In genomic region chr19:18833141-18833476, GRCh38 we compare ENCODE assay signal across 8 cellular contexts. TPM values are rescaled to one million over a fixed set of nuclear protein-coding genes. Genes with fewer than 3 reads are reported as not detected.
DNase-seq lines count a peak whose midpoint lies in the region; ATAC-seq, FAIRE-seq and TF ChIP-seq lines count a peak whose summit lies in the region.

No MANE protein-coding gene starts in this region.

- POLR2A ChIA-PET in endothelial cell of umbilical vein (lab: Charles Lee) = no interaction called here

- no CpG with 5 or more reads among the region's 9 CpGs for WGBS in trophoblast cell (ENCODE audit: extremely low coverage, insufficient coverage, insufficient read length)

- peak overlapping the region; percentile 84 for H3K4me2 ChIP-seq in OCI-LY3 (ENCODE audit: low read length)
- peak overlapping the region; percentile 96 for H3K4me2 ChIP-seq in endothelial cell of umbilical vein (ENCODE audit: insufficient read depth, low read length)
- H3K4me2 ChIP-seq in trophoblast cell (ENCODE audit: low read length) = peak overlapping the region; percentile 95

- H3K9ac ChIP-seq in OCI-LY3 (ENCODE audit: low read length) = peak overlapping the region; percentile 91
- peak overlapping the region; percentile 92 for H3K9ac ChIP-seq in endothelial cell of umbilical vein (replicated peaks; ENCODE audit: extremely low read depth, insufficient read depth, low read length)
- H3K9ac ChIP-seq in trophoblast cell (ENCODE audit: low read length) = peak overlapping the region; percentile 95

- H3K9me3 ChIP-seq in OCI-LY3 (ENCODE audit: insufficient read depth, low read length) (no peaks in the 10 kb centered on the region), endothelial cell of umbilical vein (replicated peaks; ENCODE audit: control insufficient read depth, insufficient read depth, low read length) (no peaks in the 10 kb centered on the region), trophoblast cell (ENCODE audit: insufficient read depth, low read depth, low read length) (no peaks in the 10 kb centered on the region)

- H3K23ac ChIP-seq in trophoblast cell (ENCODE audit: low read length) = no peak overlapping the region

- peak overlapping the region; percentile 40; the same call in 1 of the 2 replicates for H3K27ac ChIP-seq in OCI-LY3 (ENCODE audit: low read length)
- no peak overlapping the region for H3K27ac ChIP-seq in endothelial cell of umbilical vein (ENCODE audit: insufficient read depth, low read depth, low read length)
- no peak overlapping the region for H3K27ac ChIP-seq in trophoblast cell (ENCODE audit: low read depth, low read length)

- H2AFZ ChIP-seq in OCI-LY3 (ENCODE audit: low read depth, low read length) = no peak overlapping the region
- H2AFZ ChIP-seq in endothelial cell of umbilical vein (ENCODE audit: low read depth, low read length) = no peak overlapping the region
- no peak overlapping the region for H2AFZ ChIP-seq in trophoblast cell (ENCODE audit: insufficient read depth, low read length, poor library complexity)

- H3K79me1 ChIP-seq in trophoblast cell (ENCODE audit: low read length) = peaks cover 5% of the 10 kb centered on the region

- no peak for FAIRE-seq in endothelial cell of umbilical vein (lab: Jason Lieb, UNC)

- H2AK5ac ChIP-seq in trophoblast cell (ENCODE audit: low read length) = no peak overlapping the region

- no peak overlapping the region for H3K18ac ChIP-seq in trophoblast cell (ENCODE audit: low read length)

- no peak for ATAC-seq in GM18907 (IDR thresholded peaks at IDR 0.05; ENCODE audit: unreplicated experiment)

- no peak for TF ChIP-seq CTCF in GM12864 (IDR thresholded peaks at IDR 0.05; ENCODE audit: low read depth, low read length, missing control alignments)
- no peak for TF ChIP-seq CTCF in OCI-LY3 (IDR thresholded peaks at IDR 0.05; ENCODE audit: low read depth, low read length)
- TF ChIP-seq CTCF in endothelial cell of umbilical vein (IDR thresholded peaks at IDR 0.05; ENCODE audit: extremely low read depth in 1 of 2, insufficient read depth in 1 of 2, low read depth in 1 of 2, low read length in 2 of 2) = no peak

- no peak overlapping the region for H2BK12ac ChIP-seq in trophoblast cell (ENCODE audit: low read length)

- H3K79me2 ChIP-seq in OCI-LY3 (ENCODE audit: low read length) = peaks cover 63% of the 10 kb centered on the region
- H3K79me2 ChIP-seq in endothelial cell of umbilical vein (ENCODE audit: control insufficient read depth, insufficient read depth, low read length) = peaks cover 63% of the 10 kb centered on the region
- peaks cover 35% of the 10 kb centered on the region for H3K79me2 ChIP-seq in trophoblast cell (ENCODE audit: control insufficient read depth, insufficient read depth, low read length, poor library complexity)

- no peak overlapping the region for H3K14ac ChIP-seq in trophoblast cell (ENCODE audit: low read length)

- H3K4me3 ChIP-seq in GM12864 (ENCODE audit: low read depth, low read length) (peak overlapping the region; percentile 99), OCI-LY3 (ENCODE audit: low read length) (peak overlapping the region; percentile 93), endothelial cell of umbilical vein (replicated peaks in 1 of 3; ENCODE audit: insufficient read depth in 1 of 3, low read depth in 1 of 3, low read length in 3 of 3) (peak overlapping the region; percentile 60 to 92 (median 86)), trophoblast cell (ENCODE audit: low read depth, low read length) (peak overlapping the region; percentile 95)

- peak overlapping the region; percentile 98 for H3K4ac ChIP-seq in trophoblast cell (ENCODE audit: low read depth, low read length)

- no peak overlapping the region for H2BK5ac ChIP-seq in trophoblast cell (ENCODE audit: low read depth, low read length, poor library complexity)

- H3K36me3 ChIP-seq in OCI-LY3 (replicated peaks; ENCODE audit: low read depth, low read length) (peaks cover 47% of the 10 kb centered on the region), endothelial cell of umbilical vein (ENCODE audit: control insufficient read depth in 2 of 2, extremely low read depth in 1 of 2, insufficient read depth in 2 of 2, low read length in 2 of 2) (peaks cover 0 to 4% of the 10 kb centered on the region in 2 experiments), trophoblast cell (ENCODE audit: control insufficient read depth in 1 of 2, insufficient read depth in 2 of 2, low read length in 2 of 2) (peaks cover 17 to 20% of the 10 kb centered on the region in 2 experiments)

- no peak for TF ChIP-seq POLR2A in endothelial cell of umbilical vein (IDR thresholded peaks at IDR 0.05; ENCODE audit: low read depth, low read length)

- H3K9me1 ChIP-seq in endothelial cell of umbilical vein (replicated peaks; ENCODE audit: control insufficient read depth, extremely low read depth, insufficient read depth, low read length) = no peaks in the 10 kb centered on the region

- intact Hi-C loops in endothelial cell of umbilical vein (cut with micrococcal nuclease) = no loop called here

- DNase-seq in GM12864 (ENCODE audit: low read depth) = no peak
- DNase-seq in endothelial cell of umbilical vein (ENCODE audit: low read depth, low spot score) = no peak
- DNase-seq in trophoblast cell = peak in 1 of 2 donors; percentile 17
- DNase-seq in T-helper 9 cell = no peak
- no peak for DNase-seq in islet precursor cell
- DNase-seq in NCI-H446 (lab: John Stamatoyannopoulos, UW) = no peak

- peaks cover 58% of the 10 kb centered on the region for H4K20me1 ChIP-seq in OCI-LY3 (ENCODE audit: insufficient read depth, low read length)
- H4K20me1 ChIP-seq in endothelial cell of umbilical vein (replicated peaks; ENCODE audit: control insufficient read depth, extremely low read depth, insufficient read depth, low read length) = peaks cover 9% of the 10 kb centered on the region

- dilution Hi-C loops in endothelial cell of umbilical vein (cut with MboI; ENCODE audit: extremely low pct_ligation_motif_present, low sequenced_read_pairs) = no loop called here

- H3K4me1 ChIP-seq in OCI-LY3 (ENCODE audit: low read length) (peaks cover 15% of the 10 kb centered on the region), endothelial cell of umbilical vein (ENCODE audit: control insufficient read depth, extremely low read depth, insufficient read depth, low read length) (peaks cover 19% of the 10 kb centered on the region), trophoblast cell (ENCODE audit: control insufficient read depth in 1 of 2, insufficient read depth in 2 of 2, low read length in 2 of 2) (peaks cover 8 to 9% of the 10 kb centered on the region in 2 experiments)

- no peak overlapping the region for H2BK120ac ChIP-seq in trophoblast cell (ENCODE audit: insufficient read depth, low read length, poor library complexity)

- no peaks in the 10 kb centered on the region for H3K27me3 ChIP-seq in OCI-LY3 (ENCODE audit: low read depth, low read length)
- no peaks in the 10 kb centered on the region for H3K27me3 ChIP-seq in endothelial cell of umbilical vein (ENCODE audit: control insufficient read depth in 2 of 2, insufficient read depth in 2 of 2, low read length in 2 of 2)
- H3K27me3 ChIP-seq in trophoblast cell (ENCODE audit: insufficient read depth, low read length) = no peaks in the 10 kb centered on the region

- BruUV-seq in endothelial cell of umbilical vein (replicated peaks; lab: Mats Ljungman, UMichigan) = no TSS peak

- no peak overlapping the region for H4K8ac ChIP-seq in trophoblast cell (ENCODE audit: low read depth, low read length)

- no peak overlapping the region for H4K12ac ChIP-seq in trophoblast cell (ENCODE audit: low read depth, low read length)

- CTCF ChIA-PET in endothelial cell of umbilical vein (lab: Charles Lee) = interaction anchor here (1.3 to 5.3 kb wide), 3 partner anchors 16 to 244 kb away, joined by 3 to 79 read pairs (median 5); no protein-coding TSS in a partner anchor

- no peak overlapping the region for H4K91ac ChIP-seq in trophoblast cell (ENCODE audit: low read depth, low read length)

TF ChIP-seq in endothelial cell of umbilical vein, 7 proteins besides CTCF, POLR2A, EP300 and RAD21:
- no peak for TF ChIP-seq EZH2 (IDR thresholded peaks at IDR 0.05; ENCODE audit: borderline replicate concordance, low read depth, low read length, severe bottlenecking)
- TF ChIP-seq POLR2AphosphoS5 (IDR thresholded peaks at IDR 0.05; ENCODE audit: insufficient read depth, low read depth, low read length) = no peak
- TF ChIP-seq MAX (IDR thresholded peaks at IDR 0.05; ENCODE audit: insufficient read depth, insufficient read length) = no peak
- TF ChIP-seq GATA2 (IDR thresholded peaks at IDR 0.05; ENCODE audit: insufficient read depth, insufficient read length, low read depth, low read length) = no peak
- no peak for TF ChIP-seq JUN (IDR thresholded peaks at IDR 0.05; ENCODE audit: borderline replicate concordance, insufficient read depth, insufficient read length, low read depth)
- no peak for TF ChIP-seq FOS (IDR thresholded peaks at IDR 0.05; ENCODE audit: borderline replicate concordance, insufficient read depth, low read length)
- no peak for TF ChIP-seq MYC (IDR thresholded peaks at IDR 0.05; ENCODE audit: low read depth, low read length)

RNA-seq across cellular contexts. Expression of gene UPF1, which starts 1.4 kb away (rescaled TPM):
- total RNA-seq in endothelial cell of umbilical vein = 68.2 and 69.1 TPM in 2 replicates
- 50.2 and 65.9 TPM in 2 replicates for polyA plus RNA-seq in endothelial cell of umbilical vein
- 26.3 and 28.3 TPM in 2 replicates for polyA plus RNA-seq in endothelial cell of umbilical vein (2011; cell fraction: cytosol; rRNA removed)
- 99.6 and 107 TPM in 2 replicates for polyA plus RNA-seq in endothelial cell of umbilical vein (2011; cell fraction: nucleus; rRNA removed)
- polyA plus RNA-seq in endothelial cell of umbilical vein (2012) = 33.8 and 44.1 TPM in 2 replicates
- 71.1 and 74.9 TPM in 2 replicates for polyA minus RNA-seq in endothelial cell of umbilical vein
- polyA minus RNA-seq in endothelial cell of umbilical vein (2011; cell fraction: cytosol; rRNA and poly(A)+ RNA removed) = 34.7 TPM
- 55.0 and 61.6 TPM in 2 replicates for polyA minus RNA-seq in endothelial cell of umbilical vein (2011; cell fraction: nucleus; rRNA and poly(A)+ RNA removed)
- polyA plus RNA-seq in trophoblast cell (2013) = 38.1 and 38.7 TPM in 2 replicates

RNA-seq across cellular contexts. Expression of gene COMP, which starts 42.0 kb away (rescaled TPM):
- not detected in 2 replicates for total RNA-seq in endothelial cell of umbilical vein
- polyA plus RNA-seq in endothelial cell of umbilical vein = not detected in 2 replicates
- polyA plus RNA-seq in endothelial cell of umbilical vein (2011; cell fraction: cytosol; rRNA removed) = not detected in 2 replicates
- not detected in 2 replicates for polyA plus RNA-seq in endothelial cell of umbilical vein (2011; cell fraction: nucleus; rRNA removed)
- polyA plus RNA-seq in endothelial cell of umbilical vein (2012) = not detected in 2 replicates
- not detected in 2 replicates for polyA minus RNA-seq in endothelial cell of umbilical vein
- polyA minus RNA-seq in endothelial cell of umbilical vein (2011; cell fraction: cytosol; rRNA and poly(A)+ RNA removed) = not detected
- not detected in 2 replicates for polyA minus RNA-seq in endothelial cell of umbilical vein (2011; cell fraction: nucleus; rRNA and poly(A)+ RNA removed)
- 0.10 and 0.11 TPM in 2 replicates for polyA plus RNA-seq in trophoblast cell (2013)
